1 cellular context compared by ENCODE assay signal in genomic region chr16:87780385-87780989, GRCh38.
TF ChIP-seq lines count a peak whose summit lies in the region.

No MANE protein-coding gene starts in this region.

TF ChIP-seq in GM23338, 12 proteins besides CTCF, POLR2A, EP300 and RAD21 (continued from another document):
- TF ChIP-seq ZNF462 (CRISPR knock-in tag; IDR thresholded peaks at IDR 0.05) = no peak
- TF ChIP-seq EZH2 (IDR thresholded peaks at IDR 0.05; ENCODE audit: low read depth, unreplicated experiment) = no peak
- TF ChIP-seq CREB1 (CRISPR knock-in tag; IDR thresholded peaks at IDR 0.05; ENCODE audit: low read depth) = no peak
- TF ChIP-seq EZH2phosphoT487 (IDR thresholded peaks at IDR 0.05; ENCODE audit: unreplicated experiment) = no peak
- TF ChIP-seq JUNB (IDR thresholded peaks at IDR 0.05; ENCODE audit: unreplicated experiment) = no peak
- TF ChIP-seq ETS1 (IDR thresholded peaks at IDR 0.05) = no peak
- TF ChIP-seq ZNF114 (CRISPR knock-in tag; IDR thresholded peaks at IDR 0.05) = no peak
- TF ChIP-seq POLR2AphosphoS5 (IDR thresholded peaks at IDR 0.05; ENCODE audit: low read depth) = no peak
- TF ChIP-seq NANOG (IDR thresholded peaks at IDR 0.05; ENCODE audit: borderline replicate concordance) = no peak
- TF ChIP-seq ZNF331 (CRISPR knock-in tag; IDR thresholded peaks at IDR 0.05; ENCODE audit: low read depth) = no peak
- TF ChIP-seq STAT1 (IDR thresholded peaks at IDR 0.05; ENCODE audit: unreplicated experiment) = no peak
